ENCODE assay signal across 8 cellular contexts in genomic region chr16:89720859-89721643, GRCh38. TPM values are rescaled to one million over a fixed set of nuclear protein-coding genes. Genes with fewer than 3 reads are reported as not detected.
DNase-seq lines count a peak whose midpoint lies in the region; ATAC-seq and TF ChIP-seq lines count a peak whose summit lies in the region.

Gene VPS9D1 (minus strand): TSS chr16:89720898. CDS start chr16:89720861, 37 bp downstream.
Gene ZNF276 (plus strand): TSS chr16:89721537. CDS start chr16:89721641, 104 bp downstream.

- peaks cover 17% of the 10 kb centered on the region for H3K4me1 ChIP-seq in A673 (ENCODE audit: insufficient read depth, low read length, poor library complexity, severe bottlenecking)

- peak within 1 kb of the TSS; percentile 96 for H3K4me3 ChIP-seq in A673 (ENCODE audit: low read depth, low read length, poor library complexity, severe bottlenecking)

- intact Hi-C loops in A673 (cut with micrococcal nuclease; ENCODE audit: unreplicated experiment), result no loop called here

- peaks cover 37% of the 10 kb centered on the region for H3K36me3 ChIP-seq in A673 (ENCODE audit: insufficient read depth, low read length, poor library complexity, severe bottlenecking)

- H3K36me3 Mint-ChIP-seq in activated CD4-positive, alpha-beta memory T cell treated with anti-CD3 and anti-CD28 coated beads, Interleukin-2, amount 10 ng/mL, durations not matched to agents 7 days and 5 days (ENCODE audit: low read depth), result peaks cover 25% of the 10 kb centered on the region

- POLR2A ChIA-PET in A673 (lab: Charles Lee; ENCODE audit: low non-redundant PET), result no interaction called here
- POLR2A ChIA-PET in activated CD4-positive, alpha-beta memory T cell treated with anti-CD3 and anti-CD28 coated beads, Interleukin-2, amount 10 ng/mL, durations not matched to agents 7 days and 5 days (lab: Charles Lee), result interaction anchor here (0.8 to 6.1 kb wide), 5 partner anchors 10 to 94 kb away, joined by 3 to 30 read pairs (median 3); no protein-coding TSS in a partner anchor

- H3K27me3 Mint-ChIP-seq in activated CD4-positive, alpha-beta memory T cell treated with anti-CD3 and anti-CD28 coated beads, Interleukin-2, amount 10 ng/mL, durations not matched to agents 7 days and 5 days, result no peaks in the 10 kb centered on the region

- peak within 1 kb of the TSS; percentile 93 for H3K27ac ChIP-seq in A673 (ENCODE audit: low read depth, low read length, poor library complexity, severe bottlenecking)

- peaks cover 40% of the 10 kb centered on the region for H3K4me1 Mint-ChIP-seq in activated CD4-positive, alpha-beta memory T cell treated with anti-CD3 and anti-CD28 coated beads, Interleukin-2, amount 10 ng/mL, durations not matched to agents 7 days and 5 days

- DNase-seq in A673 (ENCODE audit: low spot score) (peak; percentile 88), NCI-H526 treated with DMSO at 0.1 percent for 48 hours (lab: John Stamatoyannopoulos, UW) (peak; percentile 58), lung microvascular endothelial cell (ENCODE audit: low read depth in 2 of 2) (peak; percentile 81 to 87)
- peak; percentile 84 for DNase-seq in activated CD4-positive, alpha-beta memory T cell treated with anti-CD3 and anti-CD28 coated beads, Interleukin-2, amount 10 ng/mL, durations not matched to agents 7 days and 5 days
- peak; percentile 79 for DNase-seq in effector CD4-positive, alpha-beta T cell
- DNase-seq in stimulated activated CD4-positive, alpha-beta T cell treated with anti-CD3 and anti-CD28 coated beads, TNF-alpha, amount 100 ng/mL, for 48 hours (ENCODE audit: low read depth in 3 of 3), result peak; percentile 71 to 88 (median 73)

- peak within 1 kb of the TSS; percentile 96 for H3K4me3 Mint-ChIP-seq in activated CD4-positive, alpha-beta memory T cell treated with anti-CD3 and anti-CD28 coated beads, Interleukin-2, amount 10 ng/mL, durations not matched to agents 7 days and 5 days

- peak within 1 kb of the TSS; percentile 100 for H3K27ac Mint-ChIP-seq in activated CD4-positive, alpha-beta memory T cell treated with anti-CD3 and anti-CD28 coated beads, Interleukin-2, amount 10 ng/mL, durations not matched to agents 7 days and 5 days

- ATAC-seq in GM18858 (IDR thresholded peaks at IDR 0.05; ENCODE audit: unreplicated experiment), result peak; percentile 37
- peak; percentile 44 for ATAC-seq in HG03103 (IDR thresholded peaks at IDR 0.05; ENCODE audit: low read depth, unreplicated experiment)

- CTCF ChIA-PET in A673 (lab: Charles Lee), result no interaction called here
- CTCF ChIA-PET in activated CD4-positive, alpha-beta memory T cell treated with anti-CD3 and anti-CD28 coated beads, Interleukin-2, amount 10 ng/mL, durations not matched to agents 7 days and 5 days (lab: Charles Lee), result no interaction called here

- no peaks in the 10 kb centered on the region for H3K9me3 ChIP-seq in A673 (ENCODE audit: low read depth, low read length, poor library complexity, severe bottlenecking)

- no peak for TF ChIP-seq CTCF in A673 (conservative IDR thresholded peaks at IDR 0.05; ENCODE audit: low read depth, low read length)

- BruUV-seq in A673 (replicated peaks; lab: Mats Ljungman, UMichigan), result no TSS peak

- no peaks in the 10 kb centered on the region for H3K9me3 Mint-ChIP-seq in activated CD4-positive, alpha-beta memory T cell treated with anti-CD3 and anti-CD28 coated beads, Interleukin-2, amount 10 ng/mL, durations not matched to agents 7 days and 5 days

- no peaks in the 10 kb centered on the region for H3K27me3 ChIP-seq in A673 (replicated peaks; ENCODE audit: insufficient read depth, low read depth, low read length, poor library complexity)

RNA-seq across cellular contexts. Expression of gene VPS9D1, which starts in this region (rescaled TPM):
- total RNA-seq in A673 (2021) (3.4 and 5.6 TPM in 2 replicates), lung microvascular endothelial cell (4.1 and 4.4 TPM in 2 replicates)
- total RNA-seq in activated CD4-positive, alpha-beta memory T cell treated with anti-CD3 and anti-CD28 coated beads, Interleukin-2, amount 10 ng/mL, durations not matched to agents 7 days and 5 days, result 1 to 10 TPM; 7.0 to 7.8 TPM

RNA-seq across cellular contexts. Expression of gene ZNF276, which starts in this region (rescaled TPM):
- total RNA-seq in A673 (2021) (37.2 and 37.3 TPM in 2 replicates), lung microvascular endothelial cell (8.3 and 14.5 TPM in 2 replicates)
- 10 to 100 TPM; 50.4 to 56.5 TPM for total RNA-seq in activated CD4-positive, alpha-beta memory T cell treated with anti-CD3 and anti-CD28 coated beads, Interleukin-2, amount 10 ng/mL, durations not matched to agents 7 days and 5 days

Comparison
In these comparisons a context has a peak if more than half of its experiments do, and no peak if none do; other contexts are left out.
1. Peak in every context shown above with its lines: DNase-seq, ATAC-seq, H3K4me3 ChIP-seq and H3K27ac ChIP-seq.